In genomic region chr5:61735999-61736398, GRCh38 we compare ENCODE assay signal across 15 cellular contexts.
DNase-seq lines count a peak whose midpoint lies in the region; TF ChIP-seq lines count a peak whose summit lies in the region.
"Had no signal": no experiment of that assay in that cellular context is flagged by ENCODE, and none has a peak within 500 bp of the region (broad histone marks: within the 10 kb centered on the region; RNA-seq: fewer than 3 reads in every experiment).

No MANE protein-coding gene starts in this region.

- H3K4me1 ChIP-seq in endodermal cell (ENCODE audit: control insufficient read depth, insufficient read depth, low read length) (no peaks in the 10 kb centered on the region), mesodermal cell (ENCODE audit: control insufficient read depth, insufficient read depth, low read length, poor library complexity, severe bottlenecking) (peaks cover 3% of the 10 kb centered on the region), colonic mucosa (no peaks in the 10 kb centered on the region)

- no peak for TF ChIP-seq CTCF in Calu3 (IDR thresholded peaks at IDR 0.05; ENCODE audit: unreplicated experiment)
- no peak for TF ChIP-seq CTCF in endodermal cell (conservative IDR thresholded peaks at IDR 0.05)
- no peak for TF ChIP-seq CTCF in osteocyte (IDR thresholded peaks at IDR 0.05)
- no peak for TF ChIP-seq CTCF in colonic mucosa (IDR thresholded peaks at IDR 0.05)

- DNase-seq in Calu3, result no peak
- DNase-seq in endodermal cell, result no peak
- DNase-seq in osteocyte (ENCODE audit: extremely low spot score, unreplicated experiment), result no peak
- DNase-seq in NCI-H226, result no peak
- DNase-seq in colonic mucosa, result no peak
- DNase-seq in SIG-M5 treated with dmso at 0.1 percent for 504 hours (lab: John Stamatoyannopoulos, UW; ENCODE audit: unreplicated experiment), result no peak
- no peak for DNase-seq in NOMO-1 treated with dmso at 0.1 percent for 144 hours (lab: John Stamatoyannopoulos, UW; ENCODE audit: unreplicated experiment)
- DNase-seq: COR-L47; KG1; NCI-H1048; NCI-H345; NK-92 treated with Interleukin-12 subunit alpha and Interleukin-12 subunit beta, amount 100 ng/mL, for 24 hours had no signal

- peaks cover 47% of the 10 kb centered on the region for H3K4me1 Mint-ChIP-seq in Calu3 (ENCODE audit: low read depth, unreplicated experiment)
- peaks cover 15% of the 10 kb centered on the region for H3K4me1 Mint-ChIP-seq in endodermal cell
- peaks cover 34% of the 10 kb centered on the region for H3K4me1 Mint-ChIP-seq in osteocyte (ENCODE audit: unreplicated experiment)
- H3K4me1 Mint-ChIP-seq: CD14-positive monocyte had no signal

- peak overlapping the region; percentile 7 for H3K4me3 Mint-ChIP-seq in Calu3 (ENCODE audit: low read depth, unreplicated experiment)
- no peak overlapping the region for H3K4me3 Mint-ChIP-seq in endodermal cell
- no peak overlapping the region for H3K4me3 Mint-ChIP-seq in osteocyte (ENCODE audit: unreplicated experiment)
- H3K4me3 Mint-ChIP-seq: CD14-positive monocyte had no signal

- no peak overlapping the region for H3K9ac ChIP-seq in endodermal cell (ENCODE audit: extremely low read depth, low read length, poor library complexity, severe bottlenecking)
- H3K9ac ChIP-seq in colonic mucosa (ENCODE audit: low read depth in 2 of 2, low read length in 2 of 2), result no peak overlapping the region

- no peaks in the 10 kb centered on the region for H3K36me3 ChIP-seq in endodermal cell (ENCODE audit: control insufficient read depth, insufficient read depth, low read length)
- H3K36me3 ChIP-seq in mesodermal cell (ENCODE audit: control insufficient read depth, insufficient read depth, low read length), result no peaks in the 10 kb centered on the region
- no peaks in the 10 kb centered on the region for H3K36me3 ChIP-seq in colonic mucosa

- WGBS in endodermal cell (ENCODE audit: insufficient coverage in 1 of 2, insufficient read length in 1 of 2), 2 experiments, result 84 to 100% methylated on average over 1 to 2 of the region's 2 CpGs
- 93 to 94% methylated on average over 2 of the region's 2 CpGs for WGBS in mesodermal cell (ENCODE audit: insufficient coverage in 2 of 2), 2 experiments

- H3K9me3 Mint-ChIP-seq in Calu3 (ENCODE audit: low read depth, unreplicated experiment) (no peaks in the 10 kb centered on the region), endodermal cell (no peaks in the 10 kb centered on the region), osteocyte (ENCODE audit: unreplicated experiment) (no peaks in the 10 kb centered on the region)
- H3K9me3 Mint-ChIP-seq: CD14-positive monocyte had no signal

- H3K4me3 ChIP-seq in endodermal cell (ENCODE audit: low read length) (no peak overlapping the region), mesodermal cell (ENCODE audit: extremely low read depth, insufficient read depth, low read length, poor library complexity, severe bottlenecking) (no peak overlapping the region), colonic mucosa (no peak overlapping the region)

- peaks cover 23% of the 10 kb centered on the region for H3K27me3 ChIP-seq in endodermal cell (ENCODE audit: control insufficient read depth, insufficient read depth, low read length, poor library complexity, severe bottlenecking)
- H3K27me3 ChIP-seq in colonic mucosa, result no peaks in the 10 kb centered on the region

- CTCF ChIA-PET in Calu3 (lab: Charles Lee), result interaction anchor here (1.0 kb wide), 2 partner anchors 33 to 407 kb away, joined by 3 read pairs; no protein-coding TSS in a partner anchor

- H3K27ac ChIP-seq in endodermal cell (ENCODE audit: low read depth, low read length), result peak overlapping the region; percentile 93
- peak overlapping the region; percentile 57 for H3K27ac ChIP-seq in mesodermal cell (ENCODE audit: low read depth, low read length, severe bottlenecking)
- no peak overlapping the region for H3K27ac ChIP-seq in colonic mucosa
- H3K27ac ChIP-seq: RWPE1 had no signal

- intact Hi-C loops in Calu3 (cut with micrococcal nuclease; ENCODE audit: unreplicated experiment), result loop anchor here (2.0 to 5.0 kb wide), 3 partner anchors 59 to 81 kb away; no protein-coding TSS in a partner anchor
- intact Hi-C loops in colonic mucosa (cut with DNase I), result no loop called here

- BruUV-seq in Calu3 (replicated peaks; lab: Mats Ljungman, UMichigan), result no TSS peak

- peak overlapping the region; percentile 58 for H3K27ac Mint-ChIP-seq in Calu3 (ENCODE audit: unreplicated experiment)
- H3K27ac Mint-ChIP-seq in endodermal cell, result no peak overlapping the region
- H3K27ac Mint-ChIP-seq in osteocyte (ENCODE audit: unreplicated experiment), result peak overlapping the region; percentile 14
- H3K27ac Mint-ChIP-seq: CD14-positive monocyte had no signal

- H3K27me3 Mint-ChIP-seq in Calu3 (ENCODE audit: unreplicated experiment) (peaks cover 12% of the 10 kb centered on the region), endodermal cell (ENCODE audit: insufficient read depth) (peaks cover 22% of the 10 kb centered on the region), osteocyte (ENCODE audit: unreplicated experiment) (peaks cover 2% of the 10 kb centered on the region)

- H3K9me3 ChIP-seq in endodermal cell (ENCODE audit: control insufficient read depth, low read length) (no peaks in the 10 kb centered on the region), mesodermal cell (ENCODE audit: control insufficient read depth, low read length) (no peaks in the 10 kb centered on the region), colonic mucosa (no peaks in the 10 kb centered on the region)

- no peaks in the 10 kb centered on the region for H3K36me3 Mint-ChIP-seq in Calu3 (ENCODE audit: insufficient read depth, unreplicated experiment)
- H3K36me3 Mint-ChIP-seq in endodermal cell (ENCODE audit: low read depth), result no peaks in the 10 kb centered on the region
- H3K36me3 Mint-ChIP-seq in osteocyte (ENCODE audit: unreplicated experiment), result no peaks in the 10 kb centered on the region
- H3K36me3 Mint-ChIP-seq: CD14-positive monocyte had no signal
